ENCODE assay signal across 8 cellular contexts in genomic region chr15:65980824-65981456, GRCh38.
A peak's percentile ranks its signal among the peaks of the same experiment; 100 is the strongest.
DNase-seq lines count a peak whose midpoint lies in the region; ATAC-seq and TF ChIP-seq lines count a peak whose summit lies in the region.

No MANE protein-coding gene starts in this region.

- TF ChIP-seq CTCF in GM10266 (IDR thresholded peaks at IDR 0.05; ENCODE audit: control insufficient read depth, insufficient read depth, low read depth, missing control alignments) (peak; percentile 54), astrocyte of the cerebellum (IDR thresholded peaks at IDR 0.05; ENCODE audit: low read depth, low read length, missing control alignments) (peak; percentile 95)

- DNase-seq in AG08395 (ENCODE audit: low spot score), result peak; percentile 92
- peak; percentile 59 for DNase-seq in GM10266 (ENCODE audit: extremely low spot score)
- DNase-seq in NCI-H460 (ENCODE audit: extremely low read depth, low read depth), result peak; percentile 48
- DNase-seq in astrocyte of the cerebellum (ENCODE audit: low read depth), result peak; percentile 67
- DNase-seq in iPS DF 19.7 (ENCODE audit: low read depth, low spot score), result peak; percentile 71
- DNase-seq in stimulated activated CD4-positive, alpha-beta T cell treated with anti-CD3 and anti-CD28 coated beads, Interleukin-1b, Interleukin-23, amount 100 ng/mL, for 48 hours, result peak; percentile 16
- DNase-seq in stimulated activated effector memory CD8-positive, alpha-beta T cell treated with anti-CD3 and anti-CD28 coated beads, Interleukin-12 subunit alpha, Interleukin-12 subunit beta, amount 100 ng/mL, for 72 hours (ENCODE audit: low spot score in 2 of 2), result no peak

- no peaks in the 10 kb centered on the region for H3K36me3 Mint-ChIP-seq in stimulated activated effector memory CD8-positive, alpha-beta T cell treated with anti-CD3 and anti-CD28 coated beads, Interleukin-12 subunit alpha, Interleukin-12 subunit beta, amount 100 ng/mL, for 72 hours

- ATAC-seq in GM18873 (IDR thresholded peaks at IDR 0.05; ENCODE audit: low FRiP score, unreplicated experiment), result no peak
- no peak for ATAC-seq in stimulated activated effector memory CD8-positive, alpha-beta T cell treated with anti-CD3 and anti-CD28 coated beads, Interleukin-12 subunit alpha, Interleukin-12 subunit beta, amount 100 ng/mL, for 72 hours

- in situ Hi-C loops in astrocyte of the cerebellum (cut with HindIII; ENCODE audit: low sequenced_read_pairs), result no loop called here

- no peaks in the 10 kb centered on the region for H3K9me3 Mint-ChIP-seq in stimulated activated effector memory CD8-positive, alpha-beta T cell treated with anti-CD3 and anti-CD28 coated beads, Interleukin-12 subunit alpha, Interleukin-12 subunit beta, amount 100 ng/mL, for 72 hours

- no peak overlapping the region for H3K4me3 Mint-ChIP-seq in stimulated activated effector memory CD8-positive, alpha-beta T cell treated with anti-CD3 and anti-CD28 coated beads, Interleukin-12 subunit alpha, Interleukin-12 subunit beta, amount 100 ng/mL, for 72 hours

- H3K4me3 ChIP-seq in astrocyte of the cerebellum (ENCODE audit: low read depth, low read length), result no peak overlapping the region

- no peak overlapping the region for H3K27ac Mint-ChIP-seq in stimulated activated effector memory CD8-positive, alpha-beta T cell treated with anti-CD3 and anti-CD28 coated beads, Interleukin-12 subunit alpha, Interleukin-12 subunit beta, amount 100 ng/mL, for 72 hours

- peaks cover 10% of the 10 kb centered on the region for H3K4me1 Mint-ChIP-seq in stimulated activated effector memory CD8-positive, alpha-beta T cell treated with anti-CD3 and anti-CD28 coated beads, Interleukin-12 subunit alpha, Interleukin-12 subunit beta, amount 100 ng/mL, for 72 hours

Comparison
In these comparisons a context has a peak if more than half of its experiments do, and no peak if none do; other contexts are left out.
1. DNase-seq: peak in AG08395 (single experiment), GM10266 (single experiment), NCI-H460 (single experiment), astrocyte of the cerebellum (single experiment), iPS DF 19.7 (single experiment) and stimulated activated CD4-positive, alpha-beta T cell treated with anti-CD3 and anti-CD28 coated beads, Interleukin-1b, Interleukin-23, amount 100 ng/mL, for 48 hours (single experiment); none in stimulated activated effector memory CD8-positive, alpha-beta T cell treated with anti-CD3 and anti-CD28 coated beads, Interleukin-12 subunit alpha, Interleukin-12 subunit beta, amount 100 ng/mL, for 72 hours (0 of 2).